In genomic region chr12:122350444-122350843, GRCh38 we compare ENCODE assay signal across 1 cellular context.
TF ChIP-seq lines count a peak whose summit lies in the region.

No MANE protein-coding gene starts in this region.

TF ChIP-seq in liver, 16 proteins besides CTCF, POLR2A, EP300 and RAD21 (continued from another document):
- no peak for TF ChIP-seq REST (IDR thresholded peaks at IDR 0.05)
- TF ChIP-seq SP1 (IDR thresholded peaks at IDR 0.05): peak; percentile 19
- no peak for TF ChIP-seq TAF1 (conservative IDR thresholded peaks at IDR 0.05)
- no peak for TF ChIP-seq NR2F2 (IDR thresholded peaks at IDR 0.05)
- TF ChIP-seq FOXA1 (IDR thresholded peaks at IDR 0.05): no peak
- no peak for TF ChIP-seq FOXA2 (IDR thresholded peaks at IDR 0.05)
- TF ChIP-seq YY1 (IDR thresholded peaks at IDR 0.05): no peak
- TF ChIP-seq EGR1 (IDR thresholded peaks at IDR 0.05; ENCODE audit: low read depth in 2 of 2): no peak
- no peak for TF ChIP-seq ZBTB33 (IDR thresholded peaks at IDR 0.05)
- no peak for TF ChIP-seq GABPA (IDR thresholded peaks at IDR 0.05 in 1 of 2, conservative IDR thresholded peaks at IDR 0.05 in 1 of 2)
- no peak for TF ChIP-seq HNF4A (conservative IDR thresholded peaks at IDR 0.05)
TF ChIP-seq in liver: peak in this region for 2.
